Comparison of ENCODE assay signal across 10 cellular contexts in genomic region chr17:70344356-70345060, GRCh38.
DNase-seq lines count a peak whose midpoint lies in the region; TF ChIP-seq lines count a peak whose summit lies in the region.
"Had no signal": no experiment of that assay in that cellular context is flagged by ENCODE, and none has a peak within 500 bp of the region (broad histone marks: within the 10 kb centered on the region; RNA-seq: fewer than 3 reads in every experiment).

No MANE protein-coding gene starts in this region.

- no peak overlapping the region for H3K4ac ChIP-seq in H9 (ENCODE audit: low read depth, low read length)

- DNase-seq in coronary artery (ENCODE audit: low spot score) (no peak), H9 (no peak), anterior cingulate cortex (lab: John Stamatoyannopoulos, UW) (no peak), HT-29 (ENCODE audit: low spot score) (no peak)
- no peak for DNase-seq in effector memory CD4-positive, alpha-beta T cell
- DNase-seq: activated CD4-positive, alpha-beta T cell treated with anti-CD3 and anti-CD28 coated beads, Interleukin-2, amount 50 U/mL, for 4 hours had no signal

- H3K9me3 Mint-ChIP-seq in H9: no peaks in the 10 kb centered on the region
- H3K9me3 Mint-ChIP-seq: neural crest cell had no signal

- no peak overlapping the region for H4K91ac ChIP-seq in H9 (ENCODE audit: insufficient read length, low read depth, low read length)

- no peaks in the 10 kb centered on the region for H3K23me2 ChIP-seq in H9 (ENCODE audit: insufficient read length, low read depth, low read length, poor library complexity, severe bottlenecking)

- H2AK5ac ChIP-seq in H9 (ENCODE audit: insufficient read length, low read length): no peak overlapping the region

- H3K4me1 ChIP-seq in BLaER1 treated with 17β-estradiol and CSF1 and Interleukin-3, amounts not matched to agents 10 nM and 100 nM: peaks cover 0 to 21% (median 0%) of the 10 kb centered on the region in 10 experiments; a peak in 7 of 20 replicates
- peaks cover 19% of the 10 kb centered on the region for H3K4me1 ChIP-seq in KMS-11 (ENCODE audit: low read depth, poor library complexity, severe bottlenecking)
- H3K4me1 ChIP-seq in neutrophil (ENCODE audit: control insufficient read depth in 1 of 2, insufficient read depth in 1 of 2, low read depth in 1 of 2, low read length in 1 of 2): peaks cover 0 to 10% of the 10 kb centered on the region in 2 experiments
- H3K4me1 ChIP-seq in H9 (ENCODE audit: insufficient read depth, low read length): no peaks in the 10 kb centered on the region
- no peaks in the 10 kb centered on the region for H3K4me1 ChIP-seq in effector memory CD4-positive, alpha-beta T cell (ENCODE audit: control insufficient read depth, insufficient read depth, low read length, poor library complexity, severe bottlenecking)

- H3K56ac ChIP-seq in H9 (ENCODE audit: insufficient read length, low read depth, low read length): no peak overlapping the region

- TF ChIP-seq CTCF in KMS-11 (conservative IDR thresholded peaks at IDR 0.05; ENCODE audit: low read depth, low read length) (no peak), coronary artery (IDR thresholded peaks at IDR 0.05) (no peak), neutrophil (IDR thresholded peaks at IDR 0.05) (no peak), H9 (conservative IDR thresholded peaks at IDR 0.05) (no peak)

- H2AFZ ChIP-seq in KMS-11 (ENCODE audit: low read depth) (peak overlapping the region; percentile 62), H9 (ENCODE audit: low read length) (no peak overlapping the region)

- no peak overlapping the region for H3K4me3 Mint-ChIP-seq in H9
- H3K4me3 Mint-ChIP-seq: neural crest cell had no signal

- no peaks in the 10 kb centered on the region for H4K20me1 ChIP-seq in BLaER1 treated with 17β-estradiol and CSF1 and Interleukin-3, amounts not matched to agents 10 nM and 100 nM
- H4K20me1 ChIP-seq in KMS-11 (ENCODE audit: insufficient read depth): no peaks in the 10 kb centered on the region
- no peaks in the 10 kb centered on the region for H4K20me1 ChIP-seq in H9 (ENCODE audit: control insufficient read depth, insufficient read depth, insufficient read length)

- no peak overlapping the region for H2BK20ac ChIP-seq in H9 (ENCODE audit: low read depth, low read length, poor library complexity, severe bottlenecking)

- H3K36me3 Mint-ChIP-seq in H9 (ENCODE audit: insufficient read depth in 1 of 3, low read depth in 3 of 3): no peaks in the 10 kb centered on the region

- WGBS in H9 (ENCODE audit: extremely low coverage, insufficient read length, low lambda C conversion rate): no CpG with 5 or more reads among the region's 6 CpGs

- no peak overlapping the region for H4K8ac ChIP-seq in H9 (replicated peaks; ENCODE audit: insufficient read length, low read depth, low read length)

- H3K27me3 Mint-ChIP-seq in H9 (ENCODE audit: low read depth): no peaks in the 10 kb centered on the region

- no peak overlapping the region for H2BK15ac ChIP-seq in H9 (ENCODE audit: low read depth, low read length)

- H2BK12ac ChIP-seq in H9 (ENCODE audit: insufficient read length, low read depth, low read length): no peak overlapping the region

- peak overlapping the region in 2 of 11 experiments; percentile 36 to 61; a peak in 5 of 22 replicates for H3K9ac ChIP-seq in BLaER1 treated with 17β-estradiol and CSF1 and Interleukin-3, amounts not matched to agents 10 nM and 100 nM
- H3K9ac ChIP-seq in KMS-11 (peak overlapping the region; percentile 31; the same call in 1 of the 2 replicates), H9 (ENCODE audit: extremely low read depth, insufficient read length, low read length) (no peak overlapping the region)

- H4K5ac ChIP-seq in H9 (ENCODE audit: insufficient read length, low read depth, low read length): no peak overlapping the region

- H3K4me2 ChIP-seq in BLaER1 treated with 17β-estradiol and CSF1 and Interleukin-3, amounts not matched to agents 10 nM and 100 nM: peak overlapping the region in 7 of 11 experiments; percentile 5 to 74 (median 39); a peak in 9 of 22 replicates
- H3K4me2 ChIP-seq in KMS-11 (peak overlapping the region; percentile 84), H9 (ENCODE audit: insufficient read depth, insufficient read length, low read length) (no peak overlapping the region)

- H3K79me2 ChIP-seq in KMS-11 (ENCODE audit: insufficient read depth, low read depth) (no peaks in the 10 kb centered on the region), H9 (ENCODE audit: insufficient read depth, low read length) (no peaks in the 10 kb centered on the region)

- no peaks in the 10 kb centered on the region for H3K36me3 ChIP-seq in BLaER1 treated with 17β-estradiol and CSF1 and Interleukin-3, amounts not matched to agents 10 nM and 100 nM
- H3K36me3 ChIP-seq in KMS-11 (ENCODE audit: insufficient read depth): no peaks in the 10 kb centered on the region
- no peaks in the 10 kb centered on the region for H3K36me3 ChIP-seq in neutrophil
- no peaks in the 10 kb centered on the region for H3K36me3 ChIP-seq in effector memory CD4-positive, alpha-beta T cell (ENCODE audit: control insufficient read depth, insufficient read depth, low read length)

- H3K23ac ChIP-seq in H9 (ENCODE audit: insufficient read length, low read depth, low read length): no peak overlapping the region

- H3K18ac ChIP-seq in H9 (ENCODE audit: insufficient read length, low read depth, low read length): no peak overlapping the region

- no peak overlapping the region for H2BK120ac ChIP-seq in H9 (ENCODE audit: low read depth, low read length, poor library complexity, severe bottlenecking)

- H3K27me3 ChIP-seq in BLaER1 treated with 17β-estradiol and CSF1 and Interleukin-3, amounts not matched to agents 10 nM and 100 nM: no peaks in the 10 kb centered on the region
- H3K27me3 ChIP-seq in KMS-11 (ENCODE audit: insufficient read depth, low read depth): no peaks in the 10 kb centered on the region
- H3K27me3 ChIP-seq in neutrophil: no peaks in the 10 kb centered on the region
- H3K27me3 ChIP-seq in H9 (ENCODE audit: insufficient read depth, low read length): no peaks in the 10 kb centered on the region
- H3K27me3 ChIP-seq in effector memory CD4-positive, alpha-beta T cell (replicated peaks; ENCODE audit: control insufficient read depth, insufficient read depth, low read length, poor library complexity, severe bottlenecking): no peaks in the 10 kb centered on the region

- H3K4me3 ChIP-seq in BLaER1 treated with 17β-estradiol and CSF1 and Interleukin-3, amounts not matched to agents 10 nM and 100 nM: peak overlapping the region in 2 of 10 experiments; percentile 21 to 31; a peak in 3 of 20 replicates
- no peak overlapping the region for H3K4me3 ChIP-seq in KMS-11 (IDR thresholded peaks at IDR 0.05; ENCODE audit: insufficient read depth, low read depth, low read length)
- H3K4me3 ChIP-seq in coronary artery: peak overlapping the region; percentile 57
- H3K4me3 ChIP-seq in neutrophil (ENCODE audit: low read depth in 1 of 2, low read length in 1 of 2): no peak overlapping the region
- no peak overlapping the region for H3K4me3 ChIP-seq in effector memory CD4-positive, alpha-beta T cell (ENCODE audit: insufficient read depth, low read depth, low read length, poor library complexity, severe bottlenecking)

- H3T11ph ChIP-seq in H9 (ENCODE audit: low read length): no peak overlapping the region

- H3K27ac ChIP-seq in BLaER1 treated with 17β-estradiol and CSF1 and Interleukin-3, amounts not matched to agents 10 nM and 100 nM: peak overlapping the region in 4 of 11 experiments; percentile 20 to 57 (median 34); a peak in 5 of 22 replicates
- H3K27ac ChIP-seq in KMS-11 (peak overlapping the region; percentile 50), coronary artery (peak overlapping the region in 1 of 2 donors; percentile 9), neutrophil (peak overlapping the region; percentile 60), H9 (ENCODE audit: insufficient read length, low read depth, low read length) (no peak overlapping the region)
- H3K27ac ChIP-seq in effector memory CD4-positive, alpha-beta T cell (ENCODE audit: insufficient read depth, low read length, poor library complexity, severe bottlenecking): no peak overlapping the region

- H3K27ac Mint-ChIP-seq in H9: no peak overlapping the region

- no peak overlapping the region for H3K14ac ChIP-seq in H9 (ENCODE audit: insufficient read depth, low read length)

- peaks cover 5 to 6% of the 10 kb centered on the region in 2 experiments; a peak in 3 of 4 replicates for H3K4me1 Mint-ChIP-seq in H9
- H3K4me1 Mint-ChIP-seq: neural crest cell had no signal

- H3K9me3 ChIP-seq in BLaER1 treated with 17β-estradiol and CSF1 and Interleukin-3, amounts not matched to agents 10 nM and 100 nM (replicated peaks in 1 of 11): peaks cover 0 to 12% (median 0%) of the 10 kb centered on the region in 11 experiments; a peak in 4 of 22 replicates
- H3K9me3 ChIP-seq in neutrophil (no peaks in the 10 kb centered on the region), H9 (ENCODE audit: control insufficient read depth, low read depth, low read length) (no peaks in the 10 kb centered on the region)
- no peaks in the 10 kb centered on the region for H3K9me3 ChIP-seq in effector memory CD4-positive, alpha-beta T cell (ENCODE audit: control insufficient read depth, low read length)

- no peaks in the 10 kb centered on the region for H3K79me1 ChIP-seq in H9 (ENCODE audit: insufficient read depth, low read depth, low read length, poor library complexity, severe bottlenecking)

- H2BK5ac ChIP-seq in H9 (ENCODE audit: insufficient read length, low read length): no peak overlapping the region

Comparison
In these comparisons a context has a peak if more than half of its experiments do, and no peak if none do; other contexts are left out.
1. H3K27ac ChIP-seq: peak in KMS-11 (single experiment) and neutrophil (single experiment); none in H9 (single experiment) and effector memory CD4-positive, alpha-beta T cell (single experiment).